Comparison of ENCODE assay signal across 21 cellular contexts in the genomic region with DNA sequence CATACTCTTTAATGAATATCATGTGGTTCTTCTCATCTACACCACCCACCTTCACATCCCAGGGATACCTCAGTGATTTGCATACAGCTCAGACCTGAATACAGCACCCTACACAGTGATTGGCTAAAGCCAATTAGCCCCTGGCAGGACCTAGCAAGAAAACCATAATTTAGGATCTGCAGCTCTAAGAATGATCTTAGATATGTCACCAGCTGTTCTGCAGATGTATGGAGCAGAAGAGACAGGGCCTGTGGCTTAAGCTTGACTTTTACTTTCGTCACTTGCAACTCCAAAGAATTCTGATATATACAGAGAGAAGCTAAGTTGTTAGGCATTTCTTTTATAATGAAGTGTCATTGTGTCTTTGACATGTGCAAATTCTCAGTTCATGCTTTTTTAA.
"Had no signal": no experiment of that assay in that cellular context is flagged by ENCODE, and none has a peak within 500 bp of the region (broad histone marks: within the 10 kb centered on the region; RNA-seq: fewer than 3 reads in every experiment).

No MANE protein-coding gene starts in this region.

- DNase-seq: dermis blood vessel endothelial cell; dorsolateral prefrontal cortex; effector CD4-positive, alpha-beta T cell; effector memory CD4-positive, alpha-beta T cell; foreskin melanocyte; gastrocnemius medialis; glutamatergic neuron; head of caudate nucleus; heart right ventricle; hippocampal formation; left cardiac atrium; left lung; left ventricle myocardium superior; lower lobe of right lung; mesenchymal stem cell; mucosa of descending colon; naive B cell; naive thymus-derived CD8-positive, alpha-beta T cell had no signal

- H3K27ac Mint-ChIP-seq: mesothelial cell of epicardium; naive B cell; naive thymus-derived CD8-positive, alpha-beta T cell had no signal

- H3K27ac ChIP-seq: coronary artery, dorsolateral prefrontal cortex, esophagus muscularis mucosa, gastrocnemius medialis, heart right ventricle, left lung, lower lobe of right lung had no signal

- H3K36me3 ChIP-seq: esophagus muscularis mucosa, gastrocnemius medialis, heart right ventricle, left lung, lower lobe of right lung had no signal

- H3K4me1 Mint-ChIP-seq: naive B cell; naive thymus-derived CD8-positive, alpha-beta T cell had no signal

- ATAC-seq: gastrocnemius medialis; heart right ventricle; left cardiac atrium; left lung; left ventricle myocardium superior; lower lobe of right lung; mucosa of descending colon; naive thymus-derived CD8-positive, alpha-beta T cell had no signal

- H3K27me3 ChIP-seq: dorsolateral prefrontal cortex, esophagus muscularis mucosa, gastrocnemius medialis, heart right ventricle, left lung had no signal

- H3K9me3 ChIP-seq: esophagus muscularis mucosa, gastrocnemius medialis, left lung, lower lobe of right lung, mucosa of descending colon had no signal

- H3K4me3 ChIP-seq: coronary artery, dorsolateral prefrontal cortex, esophagus muscularis mucosa, gastrocnemius medialis, heart right ventricle, left lung, lower lobe of right lung, mucosa of descending colon had no signal

- H3K27me3 Mint-ChIP-seq: naive B cell; naive thymus-derived CD8-positive, alpha-beta T cell had no signal

- H3K4me3 Mint-ChIP-seq: mesothelial cell of epicardium; naive B cell; naive thymus-derived CD8-positive, alpha-beta T cell had no signal

- H3K36me3 Mint-ChIP-seq: naive B cell; naive thymus-derived CD8-positive, alpha-beta T cell had no signal

- H3K4me1 ChIP-seq: gastrocnemius medialis, heart right ventricle, left lung, lower lobe of right lung had no signal
